28 cellular contexts compared by ENCODE assay signal in the genomic region with DNA sequence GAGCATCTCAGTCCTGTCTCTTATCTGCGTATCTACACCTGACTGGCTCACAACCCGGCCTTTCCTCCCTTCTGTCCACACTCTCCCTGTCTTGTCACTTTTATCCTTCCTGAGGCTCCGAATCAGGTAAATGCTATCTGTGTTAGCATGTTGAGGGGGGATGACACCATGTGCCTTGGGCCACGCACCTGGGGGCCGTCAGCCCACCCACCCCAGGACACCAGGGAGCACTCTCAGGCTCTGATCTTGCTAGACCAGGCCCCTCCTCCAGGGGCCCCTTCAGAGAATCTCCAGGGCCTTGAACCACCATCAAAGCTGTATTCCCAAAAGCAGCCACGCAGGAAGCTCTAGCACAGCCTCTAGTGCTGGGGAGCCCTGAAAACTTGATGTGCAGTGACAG.
"Had no signal": no experiment of that assay in that cellular context is flagged by ENCODE, and none has a peak within 500 bp of the region (broad histone marks: within the 10 kb centered on the region; RNA-seq: fewer than 3 reads in every experiment).

No MANE protein-coding gene starts in this region.

- H3K4me1 Mint-ChIP-seq: activated CD4-positive, alpha-beta T cell treated with anti-CD3 and anti-CD28 coated beads, Interleukin-2, amount 10 ng/mL, durations not matched to agents 24 days and 14 days; central memory CD8-positive, alpha-beta T cell; endodermal cell had no signal

- H3K27me3 ChIP-seq: brain microvascular endothelial cell, gastrocnemius medialis had no signal

- H3K27me3 Mint-ChIP-seq: activated CD4-positive, alpha-beta T cell treated with anti-CD3 and anti-CD28 coated beads for 36 hours; activated CD4-positive, alpha-beta T cell treated with anti-CD3 and anti-CD28 coated beads, Interleukin-2, amount 10 ng/mL, durations not matched to agents 24 days and 14 days; activated naive CD8-positive, alpha-beta T cell; dendritic cell treated with granulocyte-macrophage colony-stimulating factor and Interleukin-4, amounts not matched to agents 40 ng/mL and 50 ng/mL, for 4 days had no signal

- H3K27ac ChIP-seq: brain microvascular endothelial cell, coronary artery, dorsolateral prefrontal cortex, gastrocnemius medialis had no signal

- H3K4me3 Mint-ChIP-seq: activated CD4-positive, alpha-beta memory T cell treated with anti-CD3 and anti-CD28 coated beads for 36 hours; activated CD4-positive, alpha-beta T cell treated with anti-CD3 and anti-CD28 coated beads for 36 hours; activated CD4-positive, alpha-beta T cell treated with anti-CD3 and anti-CD28 coated beads, Interleukin-2, amount 10 ng/mL, durations not matched to agents 24 days and 14 days; activated CD8-positive, alpha-beta T cell treated with anti-CD3 and anti-CD28 coated beads, Interleukin-2, amount 10 ng/mL, durations not matched to agents 7 days and 5 days; activated naive CD8-positive, alpha-beta T cell; activated T-cell treated with anti-CD3 and anti-CD28 coated beads, Interleukin-2, amount 50 U/mL, for 24 hours; activated T-cell treated with anti-CD3 and anti-CD28 coated beads, Interleukin-2, amount 50 U/mL, for 72 hours; central memory CD8-positive, alpha-beta T cell; dendritic cell treated with granulocyte-macrophage colony-stimulating factor and Interleukin-4, amounts not matched to agents 40 ng/mL and 50 ng/mL, for 4 days; endodermal cell had no signal

- H3K36me3 Mint-ChIP-seq: activated CD4-positive, alpha-beta memory T cell treated with anti-CD3 and anti-CD28 coated beads for 36 hours; activated naive CD8-positive, alpha-beta T cell had no signal

- DNase-seq: activated CD4-positive, alpha-beta memory T cell treated with anti-CD3 and anti-CD28 coated beads for 36 hours; activated CD4-positive, alpha-beta T cell treated with anti-CD3 and anti-CD28 coated beads for 36 hours; activated CD4-positive, alpha-beta T cell treated with anti-CD3 and anti-CD28 coated beads, Interleukin-2, amount 10 ng/mL, durations not matched to agents 24 days and 14 days; activated CD4-positive, CD25-positive, alpha-beta regulatory T cell; activated CD4-positive, CD25-positive, alpha-beta regulatory T cell treated with anti-CD3 and anti-CD28 coated beads, Interleukin-2, amount 50 U/mL, for 72 hours; activated CD8-positive, alpha-beta memory T cell treated with anti-CD3 and anti-CD28 coated beads, Interleukin-2, amount 50 U/mL, for 48 hours; activated gamma-delta T cell; activated naive CD4-positive, alpha-beta T cell; activated naive CD4-positive, alpha-beta T cell treated with anti-CD3 and anti-CD28 coated beads, Interleukin-2, amount 50 U/mL, for 16 hours; activated T-cell treated with anti-CD3 and anti-CD28 coated beads for 4 hours; activated T-cell treated with anti-CD3 and anti-CD28 coated beads, Interleukin-2, amount 50 U/mL, for 24 hours; activated T-cell treated with anti-CD3 and anti-CD28 coated beads, Interleukin-2, amount 50 U/mL, for 72 hours; amniotic stem cell; anterior cingulate cortex; brain microvascular endothelial cell; dorsolateral prefrontal cortex; effector memory CD4-positive, alpha-beta T cell; endodermal cell; foreskin fibroblast; gastrocnemius medialis; glutamatergic neuron; T-helper 2 cell had no signal

- H3K9me3 Mint-ChIP-seq: activated CD4-positive, alpha-beta memory T cell treated with anti-CD3 and anti-CD28 coated beads for 36 hours; activated CD4-positive, alpha-beta T cell treated with anti-CD3 and anti-CD28 coated beads, Interleukin-2, amount 10 ng/mL, durations not matched to agents 24 days and 14 days; activated T-cell treated with anti-CD3 and anti-CD28 coated beads, Interleukin-2, amount 50 U/mL, for 24 hours; central memory CD8-positive, alpha-beta T cell; dendritic cell treated with granulocyte-macrophage colony-stimulating factor and Interleukin-4, amounts not matched to agents 40 ng/mL and 50 ng/mL, for 4 days; endodermal cell had no signal

- ATAC-seq: activated CD4-positive, alpha-beta T cell treated with anti-CD3 and anti-CD28 coated beads for 36 hours; activated CD8-positive, alpha-beta T cell treated with anti-CD3 and anti-CD28 coated beads, Interleukin-2, amount 10 ng/mL, durations not matched to agents 7 days and 5 days; esophagus mucosa; gastrocnemius medialis had no signal

- H3K36me3 ChIP-seq: brain microvascular endothelial cell, gastrocnemius medialis had no signal

- H3K9me3 ChIP-seq: gastrocnemius medialis had no signal

- H3K4me1 ChIP-seq: gastrocnemius medialis had no signal

- H3K27ac Mint-ChIP-seq: activated CD4-positive, alpha-beta memory T cell treated with anti-CD3 and anti-CD28 coated beads for 36 hours; activated CD4-positive, alpha-beta T cell treated with anti-CD3 and anti-CD28 coated beads for 36 hours; activated CD4-positive, alpha-beta T cell treated with anti-CD3 and anti-CD28 coated beads, Interleukin-2, amount 10 ng/mL, durations not matched to agents 24 days and 14 days; activated CD8-positive, alpha-beta T cell treated with anti-CD3 and anti-CD28 coated beads, Interleukin-2, amount 10 ng/mL, durations not matched to agents 7 days and 5 days; activated naive CD8-positive, alpha-beta T cell; activated T-cell treated with anti-CD3 and anti-CD28 coated beads, Interleukin-2, amount 50 U/mL, for 24 hours; activated T-cell treated with anti-CD3 and anti-CD28 coated beads, Interleukin-2, amount 50 U/mL, for 72 hours; dendritic cell treated with granulocyte-macrophage colony-stimulating factor and Interleukin-4, amounts not matched to agents 40 ng/mL and 50 ng/mL, for 4 days; endodermal cell had no signal

- H3K4me3 ChIP-seq: coronary artery, dorsolateral prefrontal cortex, gastrocnemius medialis had no signal
